ENCODE assay signal across 1 cellular context in genomic region chr17:4771519-4772234, GRCh38.
TF ChIP-seq lines count a peak whose summit lies in the region.

Gene TM4SF5, plus strand, starts transcription at chr17:4771886. Its CDS starts 37 bp downstream, at chr17:4771923.

TF ChIP-seq in HepG2, 621 proteins besides CTCF, POLR2A, EP300 and RAD21 (continued from another document and continues in another):
- TF ChIP-seq ATF2 (CRISPR knock-in tag; IDR thresholded peaks at IDR 0.05) = peak; percentile 70
- peak; percentile 54; the same call in 1 of the 2 replicates for TF ChIP-seq ZNF563 (CRISPR knock-in tag; IDR thresholded peaks at IDR 0.05)
- peak; percentile 64 for TF ChIP-seq GABPB1 (CRISPR knock-in tag; IDR thresholded peaks at IDR 0.05)
- TF ChIP-seq NR2C2 (CRISPR knock-in tag; IDR thresholded peaks at IDR 0.05; ENCODE audit: borderline replicate concordance) = peak; percentile 54; the same call in 1 of the 2 replicates
- no peak for TF ChIP-seq DNMT3B (CRISPR knock-in tag; conservative IDR thresholded peaks at IDR 0.05)
- no peak for TF ChIP-seq ZNF326 (CRISPR knock-in tag; IDR thresholded peaks at IDR 0.05; ENCODE audit: borderline replicate concordance)
- TF ChIP-seq SCMH1 (CRISPR knock-in tag; IDR thresholded peaks at IDR 0.05; ENCODE audit: borderline replicate concordance) = no peak
- TF ChIP-seq SSRP1 (CRISPR knock-in tag; IDR thresholded peaks at IDR 0.05) = peak; percentile 31; the same call in 1 of the 2 replicates
- TF ChIP-seq ZNF431 (CRISPR knock-in tag; IDR thresholded peaks at IDR 0.05; ENCODE audit: borderline replicate concordance, low read depth) = 0 out of 2 replicates have a peak, but pooled peaks have one; percentile 48
- no peak for TF ChIP-seq CENPX (CRISPR knock-in tag; IDR thresholded peaks at IDR 0.05)
- TF ChIP-seq MTA3 (CRISPR knock-in tag; IDR thresholded peaks at IDR 0.05) = no peak
- no peak for TF ChIP-seq EED (CRISPR knock-in tag; IDR thresholded peaks at IDR 0.05)
- no peak for TF ChIP-seq FOXP1 (IDR thresholded peaks at IDR 0.05)
- peak; percentile 82 for TF ChIP-seq FOXP1 (CRISPR knock-in tag; IDR thresholded peaks at IDR 0.05)
- peak; percentile 89 for TF ChIP-seq ZNF605 (CRISPR knock-in tag; IDR thresholded peaks at IDR 0.05)
- no peak for TF ChIP-seq AFF4 (CRISPR knock-in tag; IDR thresholded peaks at IDR 0.05)
- TF ChIP-seq ZNF558 (CRISPR knock-in tag; IDR thresholded peaks at IDR 0.05; ENCODE audit: borderline replicate concordance) = peak; percentile 72; the same call in 1 of the 2 replicates
- TF ChIP-seq, protein P1, sequence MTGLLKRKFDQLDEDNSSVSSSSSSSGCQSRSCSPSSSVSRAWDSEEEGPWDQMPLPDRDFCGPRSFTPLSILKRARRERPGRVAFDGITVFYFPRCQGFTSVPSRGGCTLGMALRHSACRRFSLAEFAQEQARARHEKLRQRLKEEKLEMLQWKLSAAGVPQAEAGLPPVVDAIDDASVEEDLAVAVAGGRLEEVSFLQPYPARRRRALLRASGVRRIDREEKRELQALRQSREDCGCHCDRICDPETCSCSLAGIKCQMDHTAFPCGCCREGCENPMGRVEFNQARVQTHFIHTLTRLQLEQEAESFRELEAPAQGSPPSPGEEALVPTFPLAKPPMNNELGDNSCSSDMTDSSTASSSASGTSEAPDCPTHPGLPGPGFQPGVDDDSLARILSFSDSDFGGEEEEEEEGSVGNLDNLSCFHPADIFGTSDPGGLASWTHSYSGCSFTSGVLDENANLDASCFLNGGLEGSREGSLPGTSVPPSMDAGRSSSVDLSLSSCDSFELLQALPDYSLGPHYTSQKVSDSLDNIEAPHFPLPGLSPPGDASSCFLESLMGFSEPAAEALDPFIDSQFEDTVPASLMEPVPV (CRISPR knock-in tag; IDR thresholded peaks at IDR 0.05) = peak; percentile 95
- TF ChIP-seq, protein P2, sequence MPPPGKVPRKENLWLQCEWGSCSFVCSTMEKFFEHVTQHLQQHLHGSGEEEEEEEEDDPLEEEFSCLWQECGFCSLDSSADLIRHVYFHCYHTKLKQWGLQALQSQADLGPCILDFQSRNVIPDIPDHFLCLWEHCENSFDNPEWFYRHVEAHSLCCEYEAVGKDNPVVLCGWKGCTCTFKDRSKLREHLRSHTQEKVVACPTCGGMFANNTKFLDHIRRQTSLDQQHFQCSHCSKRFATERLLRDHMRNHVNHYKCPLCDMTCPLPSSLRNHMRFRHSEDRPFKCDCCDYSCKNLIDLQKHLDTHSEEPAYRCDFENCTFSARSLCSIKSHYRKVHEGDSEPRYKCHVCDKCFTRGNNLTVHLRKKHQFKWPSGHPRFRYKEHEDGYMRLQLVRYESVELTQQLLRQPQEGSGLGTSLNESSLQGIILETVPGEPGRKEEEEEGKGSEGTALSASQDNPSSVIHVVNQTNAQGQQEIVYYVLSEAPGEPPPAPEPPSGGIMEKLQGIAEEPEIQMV (CRISPR knock-in tag; IDR thresholded peaks at IDR 0.05; ENCODE audit: low read depth) = peak; percentile 36; the same call in 1 of the 2 replicates
- TF ChIP-seq, protein P3, sequence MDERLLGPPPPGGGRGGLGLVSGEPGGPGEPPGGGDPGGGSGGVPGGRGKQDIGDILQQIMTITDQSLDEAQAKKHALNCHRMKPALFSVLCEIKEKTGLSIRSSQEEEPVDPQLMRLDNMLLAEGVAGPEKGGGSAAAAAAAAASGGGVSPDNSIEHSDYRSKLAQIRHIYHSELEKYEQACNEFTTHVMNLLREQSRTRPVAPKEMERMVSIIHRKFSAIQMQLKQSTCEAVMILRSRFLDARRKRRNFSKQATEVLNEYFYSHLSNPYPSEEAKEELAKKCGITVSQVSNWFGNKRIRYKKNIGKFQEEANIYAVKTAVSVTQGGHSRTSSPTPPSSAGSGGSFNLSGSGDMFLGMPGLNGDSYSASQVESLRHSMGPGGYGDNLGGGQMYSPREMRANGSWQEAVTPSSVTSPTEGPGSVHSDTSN (CRISPR knock-in tag; IDR thresholded peaks at IDR 0.05) = 0 out of 2 replicates have a peak, but pooled peaks have one; percentile 32
- TF ChIP-seq BCLAF1 (IDR thresholded peaks at IDR 0.05) = no peak
- peak; percentile 61; the same call in 1 of the 2 replicates for TF ChIP-seq FOXJ3 (CRISPR knock-in tag; IDR thresholded peaks at IDR 0.05; ENCODE audit: borderline replicate concordance)
- TF ChIP-seq SMAD3 (CRISPR knock-in tag; IDR thresholded peaks at IDR 0.05) = peak; percentile 92
- peak; percentile 68; the same call in 1 of the 2 replicates for TF ChIP-seq HES4 (CRISPR knock-in tag; IDR thresholded peaks at IDR 0.05; ENCODE audit: borderline replicate concordance)
- TF ChIP-seq GPN1 (CRISPR knock-in tag; IDR thresholded peaks at IDR 0.05; ENCODE audit: borderline replicate concordance) = no peak
- TF ChIP-seq, protein P4, sequence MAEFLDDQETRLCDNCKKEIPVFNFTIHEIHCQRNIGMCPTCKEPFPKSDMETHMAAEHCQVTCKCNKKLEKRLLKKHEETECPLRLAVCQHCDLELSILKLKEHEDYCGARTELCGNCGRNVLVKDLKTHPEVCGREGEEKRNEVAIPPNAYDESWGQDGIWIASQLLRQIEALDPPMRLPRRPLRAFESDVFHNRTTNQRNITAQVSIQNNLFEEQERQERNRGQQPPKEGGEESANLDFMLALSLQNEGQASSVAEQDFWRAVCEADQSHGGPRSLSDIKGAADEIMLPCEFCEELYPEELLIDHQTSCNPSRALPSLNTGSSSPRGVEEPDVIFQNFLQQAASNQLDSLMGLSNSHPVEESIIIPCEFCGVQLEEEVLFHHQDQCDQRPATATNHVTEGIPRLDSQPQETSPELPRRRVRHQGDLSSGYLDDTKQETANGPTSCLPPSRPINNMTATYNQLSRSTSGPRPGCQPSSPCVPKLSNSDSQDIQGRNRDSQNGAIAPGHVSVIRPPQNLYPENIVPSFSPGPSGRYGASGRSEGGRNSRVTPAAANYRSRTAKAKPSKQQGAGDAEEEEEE (CRISPR knock-in tag; IDR thresholded peaks at IDR 0.05; ENCODE audit: borderline replicate concordance) = no peak
- no peak for TF ChIP-seq SMAD1 (CRISPR knock-in tag; IDR thresholded peaks at IDR 0.05; ENCODE audit: borderline replicate concordance, low read depth)
- TF ChIP-seq SNAPC4 (CRISPR knock-in tag; IDR thresholded peaks at IDR 0.05) = peak; percentile 74; the same call in 1 of the 2 replicates
- TF ChIP-seq, protein P5, sequence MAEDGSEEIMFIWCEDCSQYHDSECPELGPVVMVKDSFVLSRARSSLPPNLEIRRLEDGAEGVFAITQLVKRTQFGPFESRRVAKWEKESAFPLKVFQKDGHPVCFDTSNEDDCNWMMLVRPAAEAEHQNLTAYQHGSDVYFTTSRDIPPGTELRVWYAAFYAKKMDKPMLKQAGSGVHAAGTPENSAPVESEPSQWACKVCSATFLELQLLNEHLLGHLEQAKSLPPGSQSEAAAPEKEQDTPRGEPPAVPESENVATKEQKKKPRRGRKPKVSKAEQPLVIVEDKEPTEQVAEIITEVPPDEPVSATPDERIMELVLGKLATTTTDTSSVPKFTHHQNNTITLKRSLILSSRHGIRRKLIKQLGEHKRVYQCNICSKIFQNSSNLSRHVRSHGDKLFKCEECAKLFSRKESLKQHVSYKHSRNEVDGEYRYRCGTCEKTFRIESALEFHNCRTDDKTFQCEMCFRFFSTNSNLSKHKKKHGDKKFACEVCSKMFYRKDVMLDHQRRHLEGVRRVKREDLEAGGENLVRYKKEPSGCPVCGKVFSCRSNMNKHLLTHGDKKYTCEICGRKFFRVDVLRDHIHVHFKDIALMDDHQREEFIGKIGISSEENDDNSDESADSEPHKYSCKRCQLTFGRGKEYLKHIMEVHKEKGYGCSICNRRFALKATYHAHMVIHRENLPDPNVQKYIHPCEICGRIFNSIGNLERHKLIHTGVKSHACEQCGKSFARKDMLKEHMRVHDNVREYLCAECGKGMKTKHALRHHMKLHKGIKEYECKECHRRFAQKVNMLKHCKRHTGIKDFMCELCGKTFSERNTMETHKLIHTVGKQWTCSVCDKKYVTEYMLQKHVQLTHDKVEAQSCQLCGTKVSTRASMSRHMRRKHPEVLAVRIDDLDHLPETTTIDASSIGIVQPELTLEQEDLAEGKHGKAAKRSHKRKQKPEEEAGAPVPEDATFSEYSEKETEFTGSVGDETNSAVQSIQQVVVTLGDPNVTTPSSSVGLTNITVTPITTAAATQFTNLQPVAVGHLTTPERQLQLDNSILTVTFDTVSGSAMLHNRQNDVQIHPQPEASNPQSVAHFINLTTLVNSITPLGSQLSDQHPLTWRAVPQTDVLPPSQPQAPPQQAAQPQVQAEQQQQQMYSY (CRISPR knock-in tag; IDR thresholded peaks at IDR 0.05) = peak; percentile 63; the same call in 1 of the 2 replicates
- no peak for TF ChIP-seq SKI (IDR thresholded peaks at IDR 0.05; ENCODE audit: partially characterized antibody)
- 0 out of 2 replicates have a peak, but pooled peaks have one; percentile 48 for TF ChIP-seq DPF2 (CRISPR knock-in tag; IDR thresholded peaks at IDR 0.05; ENCODE audit: borderline replicate concordance, low read depth)
